1 cellular context compared by ENCODE assay signal in genomic region chr12:27779837-27780611, GRCh38.
TF ChIP-seq lines count a peak whose summit lies in the region.

Gene KLHL42 (plus strand): TSS chr12:27780233. CDS start chr12:27780331, 98 bp downstream.
Gene MANSC4 (minus strand): TSS chr12:27780236. CDS start chr12:27771276, 8,960 bp downstream.

TF ChIP-seq in GM12878, 131 proteins besides CTCF, POLR2A, EP300 and RAD21 (continued from another document and continues in another):
- no peak for TF ChIP-seq ZNF592 (IDR thresholded peaks at IDR 0.05)
- no peak for TF ChIP-seq ZNF384 (IDR thresholded peaks at IDR 0.05; ENCODE audit: borderline replicate concordance, low read depth, low read length)
- peak; percentile 11; the same call in 1 of the 2 replicates for TF ChIP-seq TCF12 (IDR thresholded peaks at IDR 0.05; ENCODE audit: low read depth, low read length)
- TF ChIP-seq IKZF1 (conservative IDR thresholded peaks at IDR 0.05): peak; percentile 95
- TF ChIP-seq POLR2AphosphoS5 (IDR thresholded peaks at IDR 0.05; ENCODE audit: low read length): peak; percentile 59; the same call in 1 of the 2 replicates
- TF ChIP-seq MYC (IDR thresholded peaks at IDR 0.05; ENCODE audit: insufficient read depth, insufficient read length, insufficient replicate concordance, low read length, severe bottlenecking): peak; percentile 41
- no peak for TF ChIP-seq NKRF (conservative IDR thresholded peaks at IDR 0.05)
- no peak for TF ChIP-seq IRF3 (IDR thresholded peaks at IDR 0.05)
- TF ChIP-seq EGR1 (IDR thresholded peaks at IDR 0.05; ENCODE audit: borderline replicate concordance in 1 of 2, low read depth in 2 of 2, low read length in 2 of 2): peak in 1 of 2 experiments; percentile 1; a peak in 1 of 3 replicates
- TF ChIP-seq POLR2AphosphoS2 (IDR thresholded peaks at IDR 0.05; ENCODE audit: low read depth, low read length): no peak
- TF ChIP-seq CBFB (IDR thresholded peaks at IDR 0.05; ENCODE audit: low read depth): no peak
- TF ChIP-seq GABPA (IDR thresholded peaks at IDR 0.05; ENCODE audit: low read depth): no peak
- TF ChIP-seq PAX5 (IDR thresholded peaks at IDR 0.05; ENCODE audit: borderline replicate concordance, low read depth, low read length): no peak
- TF ChIP-seq REST (IDR thresholded peaks at IDR 0.05; ENCODE audit: low read depth, low read length): no peak
- no peak for TF ChIP-seq RUNX3 (IDR thresholded peaks at IDR 0.05; ENCODE audit: low read length)
- peak; percentile 56; the same call in 1 of the 2 replicates for TF ChIP-seq NR2F1 (conservative IDR thresholded peaks at IDR 0.05)
- peak; percentile 29; the same call in 1 of the 2 replicates for TF ChIP-seq TAF1 (IDR thresholded peaks at IDR 0.05; ENCODE audit: borderline replicate concordance, low read depth, low read length)
- TF ChIP-seq SMC3 (IDR thresholded peaks at IDR 0.05; ENCODE audit: borderline replicate concordance, low read length): no peak
- TF ChIP-seq DPF2 (IDR thresholded peaks at IDR 0.05): 0 out of 2 replicates have a peak, but pooled peaks have one; percentile 46
- TF ChIP-seq BMI1 (IDR thresholded peaks at IDR 0.05; ENCODE audit: borderline replicate concordance): no peak
- no peak for TF ChIP-seq ZBTB11 (CRISPR knock-in tag; IDR thresholded peaks at IDR 0.05)
- no peak for TF ChIP-seq CREB1 (IDR thresholded peaks at IDR 0.05; ENCODE audit: low read depth)
- TF ChIP-seq ZNF24 (IDR thresholded peaks at IDR 0.05): no peak
- no peak for TF ChIP-seq USF2 (IDR thresholded peaks at IDR 0.05; ENCODE audit: borderline replicate concordance, low read depth, low read length)
- TF ChIP-seq SPI1 (IDR thresholded peaks at IDR 0.05; ENCODE audit: borderline replicate concordance, insufficient read depth, low read depth, low read length): 0 out of 2 replicates have a peak, but pooled peaks have one; percentile 28
- TF ChIP-seq CEBPB (IDR thresholded peaks at IDR 0.05; ENCODE audit: borderline replicate concordance in 1 of 2, low read depth in 2 of 2, low read length in 2 of 2): no peak
- TF ChIP-seq SRF (IDR thresholded peaks at IDR 0.05; ENCODE audit: low read depth in 2 of 2, low read length in 2 of 2): peak; percentile 59 to 78; a peak in 3 of 4 replicates
- no peak for TF ChIP-seq ZNF274 (IDR thresholded peaks at IDR 0.05; ENCODE audit: insufficient read depth, insufficient read length)
- no peak for TF ChIP-seq CHD4 (IDR thresholded peaks at IDR 0.05)
- TF ChIP-seq RELA (IDR thresholded peaks at IDR 0.05; ENCODE audit: borderline replicate concordance, partially characterized antibody): no peak
- TF ChIP-seq E2F8 (IDR thresholded peaks at IDR 0.05; ENCODE audit: low read depth, partially characterized antibody): no peak
- TF ChIP-seq HDAC6 (IDR thresholded peaks at IDR 0.05; ENCODE audit: unreplicated experiment): peak; percentile 66
- no peak for TF ChIP-seq ZBTB40 (IDR thresholded peaks at IDR 0.05; ENCODE audit: borderline replicate concordance)
- TF ChIP-seq MXI1 (IDR thresholded peaks at IDR 0.05; ENCODE audit: low read depth, low read length): peak; percentile 63
- peak; percentile 79 for TF ChIP-seq LARP7 (IDR thresholded peaks at IDR 0.05)
